ENCODE assay signal across 14 cellular contexts in the genomic region with DNA sequence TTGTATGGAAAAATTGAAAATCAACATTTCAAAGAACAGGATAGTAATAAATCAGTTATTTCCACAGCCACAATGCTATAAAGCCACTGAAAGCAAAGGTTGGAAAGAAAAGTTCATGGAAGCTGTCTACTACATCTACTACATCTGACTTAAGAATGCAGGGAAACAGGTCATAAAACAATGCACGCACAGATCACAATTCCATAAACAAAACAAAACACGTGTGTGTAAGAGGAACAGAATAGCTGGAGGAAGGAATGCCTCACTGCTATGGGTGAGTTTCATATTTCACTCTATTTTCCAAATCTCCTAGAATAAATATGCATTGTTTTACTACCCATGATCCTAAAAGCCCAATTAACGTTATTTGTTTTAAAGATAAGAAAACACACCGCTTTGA.
DNase-seq lines count a peak whose midpoint lies in the region; ATAC-seq and TF ChIP-seq lines count a peak whose summit lies in the region.
"Had no signal": no experiment of that assay in that cellular context is flagged by ENCODE, and none has a peak within 500 bp of the region (broad histone marks: within the 10 kb centered on the region; RNA-seq: fewer than 3 reads in every experiment).

No MANE protein-coding gene starts in this region.

- H2BK20ac ChIP-seq in IMR-90 (ENCODE audit: low read depth, low read length) = no peak overlapping the region

- no peak overlapping the region for H2BK15ac ChIP-seq in IMR-90 (ENCODE audit: low read depth, low read length)

- no CpG with 5 or more reads among the region's 4 CpGs for WGBS in IMR-90 (ENCODE audit: extremely low coverage in 2 of 2, insufficient read length in 1 of 2), 2 experiments

- TF ChIP-seq CTCF in BJ (IDR thresholded peaks at IDR 0.05; ENCODE audit: insufficient read depth, low read depth, low read length) (0 out of 2 replicates have a peak, but pooled peaks have one; percentile 22), IMR-90 (conservative IDR thresholded peaks at IDR 0.05; ENCODE audit: low read depth, low read length) (no peak)

- TF ChIP-seq POLR2A in IMR-90 (IDR thresholded peaks at IDR 0.05; ENCODE audit: low read depth, low read length) = no peak

- H3K4ac ChIP-seq in IMR-90 (ENCODE audit: low read depth, low read length) = no peak overlapping the region

- no peak overlapping the region for H3K4me2 ChIP-seq in IMR-90 (ENCODE audit: low read depth, low read length)
- H3K4me2 ChIP-seq: GM23338 had no signal

- no peak for TF ChIP-seq RAD21 in IMR-90 (IDR thresholded peaks at IDR 0.05; ENCODE audit: low read length)

- H3K9me1 ChIP-seq in IMR-90 (ENCODE audit: insufficient read depth, low read length) = no peaks in the 10 kb centered on the region

- no peak overlapping the region for H3K27ac ChIP-seq in IMR-90 (ENCODE audit: insufficient read depth, low read length)

- no peak overlapping the region for H2AK9ac ChIP-seq in IMR-90 (replicated peaks; ENCODE audit: low read depth, low read length, poor library complexity)

- no peak overlapping the region for H4K5ac ChIP-seq in IMR-90 (ENCODE audit: low read depth, low read length)

- POLR2A ChIA-PET in BJ (lab: Charles Lee) = no interaction called here
- POLR2A ChIA-PET in IMR-90 (lab: Charles Lee; ENCODE audit: unreplicated experiment) = no interaction called here

- H3K4me1 ChIP-seq in IMR-90 (ENCODE audit: control insufficient read depth, insufficient read depth, low read length) = no peaks in the 10 kb centered on the region

- no TSS peak for BruUV-seq in IMR-90 (replicated peaks; lab: Mats Ljungman, UMichigan)

- no peaks in the 10 kb centered on the region for H4K20me1 ChIP-seq in IMR-90 (ENCODE audit: insufficient read depth, low read length)

- no peak overlapping the region for H2AK5ac ChIP-seq in IMR-90 (ENCODE audit: low read depth, low read length)

- no peak overlapping the region for H3K14ac ChIP-seq in IMR-90 (replicated peaks; ENCODE audit: low read depth, low read length)

- H3K23ac ChIP-seq in IMR-90 (ENCODE audit: low read depth, low read length) = no peak overlapping the region

- H2AFZ ChIP-seq in IMR-90 (replicated peaks; ENCODE audit: low read length, poor library complexity) = no peak overlapping the region
- H2AFZ ChIP-seq: GM23338 had no signal

- H4K8ac ChIP-seq in IMR-90 (ENCODE audit: low read depth in 2 of 2, low read length in 2 of 2) = no peak overlapping the region

- no peak overlapping the region for H3K4me3 ChIP-seq in BJ (ENCODE audit: low read depth, low read length)
- H3K4me3 ChIP-seq in IMR-90 (ENCODE audit: insufficient read depth, low read depth, low read length) = no peak overlapping the region
- H3K4me3 ChIP-seq: GM23338 had no signal

- no peak overlapping the region for H3K9ac ChIP-seq in IMR-90 (ENCODE audit: low read depth, low read length)

- H3K18ac ChIP-seq in IMR-90 (ENCODE audit: low read depth, low read length) = no peak overlapping the region

- in situ Hi-C loops in IMR-90 (cut with MboI; ENCODE audit: low sequenced_read_pairs) = no loop called here

- H4K91ac ChIP-seq in IMR-90 (ENCODE audit: insufficient read depth, low read depth, low read length) = no peak overlapping the region

- 0 out of 4 replicates have a peak, but pooled peaks cover 0 to 3% of the 10 kb centered on the region in 2 experiments for H3K79me1 ChIP-seq in IMR-90 (ENCODE audit: low read depth in 1 of 2, low read length in 2 of 2)

- no peaks in the 10 kb centered on the region for H3K9me3 ChIP-seq in IMR-90 (ENCODE audit: control insufficient read depth, insufficient read depth, low read length)

- intact Hi-C loops in IMR-90 (cut with micrococcal nuclease) = no loop called here

- CTCF ChIA-PET in BJ (lab: Yijun Ruan, JAX) = no interaction called here
- CTCF ChIA-PET in IMR-90 (lab: Yijun Ruan, JAX) = no interaction called here

- no peak overlapping the region for H3K56ac ChIP-seq in IMR-90 (ENCODE audit: extremely low read depth, insufficient read depth, low read length)

- ATAC-seq in IMR-90 (ENCODE audit: low read depth) (0 out of 2 replicates have a peak, but pooled peaks have one; percentile 17), HG03571 (IDR thresholded peaks at IDR 0.05; ENCODE audit: unreplicated experiment) (no peak)
- ATAC-seq: GM23338 had no signal

- DNase-seq in BJ (ENCODE audit: low read depth) = peak; percentile 37
- DNase-seq in IMR-90 = no peak
- peak; percentile 34 for DNase-seq in dermis blood vessel endothelial cell
- DNase-seq in fibroblast of peridontal ligament (ENCODE audit: extremely low read depth) = peak; percentile 20
- DNase-seq in stimulated activated CD4-positive, alpha-beta T cell treated with anti-CD3 and anti-CD28 coated beads, Interleukin-12 subunit alpha, Interleukin-12 subunit beta, amount 100 ng/mL, for 4 hours = no peak
- no peak for DNase-seq in SHP77 (lab: John Stamatoyannopoulos, UW)
- DNase-seq: ACHN; C1 segment of cervical spinal cord; Calu3; CD4-positive, alpha-beta T cell; DMS 273 treated with DMSO at 0.1 percent for 48 hours; H7 had no signal

- dilution Hi-C loops in IMR-90 (cut with HindIII; ENCODE audit: low sequenced_read_pairs, unreplicated experiment) = no loop called here

- H2BK120ac ChIP-seq in IMR-90 (ENCODE audit: low read depth, low read length) = no peak overlapping the region

- H3K27me3 ChIP-seq in BJ (ENCODE audit: control insufficient read depth, insufficient read depth, low read length) (no peaks in the 10 kb centered on the region), IMR-90 (ENCODE audit: control insufficient read depth, insufficient read depth, low read length) (no peaks in the 10 kb centered on the region)

- H3K36me3 ChIP-seq in BJ (ENCODE audit: control insufficient read depth, insufficient read depth, low read length) = peaks cover 12% of the 10 kb centered on the region
- peaks cover 36% of the 10 kb centered on the region for H3K36me3 ChIP-seq in IMR-90 (ENCODE audit: control insufficient read depth, insufficient read depth, low read length)

- no peak overlapping the region for H2BK5ac ChIP-seq in IMR-90 (ENCODE audit: low read depth, low read length, poor library complexity, severe bottlenecking)

TF ChIP-seq in IMR-90, 13 proteins besides CTCF, POLR2A, EP300 and RAD21:
- no peak for TF ChIP-seq RFX5 (IDR thresholded peaks at IDR 0.05; ENCODE audit: low read depth, low read length)
- TF ChIP-seq CHD1 (IDR thresholded peaks at IDR 0.05; ENCODE audit: low read depth, low read length) = no peak
- TF ChIP-seq MXI1 (IDR thresholded peaks at IDR 0.05; ENCODE audit: borderline replicate concordance, low read depth, low read length) = no peak
- no peak for TF ChIP-seq FOS (IDR thresholded peaks at IDR 0.05; ENCODE audit: low read depth, low read length)
- no peak for TF ChIP-seq MAZ (IDR thresholded peaks at IDR 0.05; ENCODE audit: borderline replicate concordance, low read depth, low read length)
- TF ChIP-seq RCOR1 (IDR thresholded peaks at IDR 0.05; ENCODE audit: insufficient replicate concordance, low read length) = no peak
- no peak for TF ChIP-seq CEBPB (IDR thresholded peaks at IDR 0.05; ENCODE audit: low read depth, low read length)
- no peak for TF ChIP-seq MAFK (IDR thresholded peaks at IDR 0.05; ENCODE audit: low read depth, low read length)
- TF ChIP-seq, protein P1, sequence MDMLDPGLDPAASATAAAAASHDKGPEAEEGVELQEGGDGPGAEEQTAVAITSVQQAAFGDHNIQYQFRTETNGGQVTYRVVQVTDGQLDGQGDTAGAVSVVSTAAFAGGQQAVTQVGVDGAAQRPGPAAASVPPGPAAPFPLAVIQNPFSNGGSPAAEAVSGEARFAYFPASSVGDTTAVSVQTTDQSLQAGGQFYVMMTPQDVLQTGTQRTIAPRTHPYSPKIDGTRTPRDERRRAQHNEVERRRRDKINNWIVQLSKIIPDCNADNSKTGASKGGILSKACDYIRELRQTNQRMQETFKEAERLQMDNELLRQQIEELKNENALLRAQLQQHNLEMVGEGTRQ (IDR thresholded peaks at IDR 0.05; ENCODE audit: low read depth, low read length) = no peak
- TF ChIP-seq, protein P2, sequence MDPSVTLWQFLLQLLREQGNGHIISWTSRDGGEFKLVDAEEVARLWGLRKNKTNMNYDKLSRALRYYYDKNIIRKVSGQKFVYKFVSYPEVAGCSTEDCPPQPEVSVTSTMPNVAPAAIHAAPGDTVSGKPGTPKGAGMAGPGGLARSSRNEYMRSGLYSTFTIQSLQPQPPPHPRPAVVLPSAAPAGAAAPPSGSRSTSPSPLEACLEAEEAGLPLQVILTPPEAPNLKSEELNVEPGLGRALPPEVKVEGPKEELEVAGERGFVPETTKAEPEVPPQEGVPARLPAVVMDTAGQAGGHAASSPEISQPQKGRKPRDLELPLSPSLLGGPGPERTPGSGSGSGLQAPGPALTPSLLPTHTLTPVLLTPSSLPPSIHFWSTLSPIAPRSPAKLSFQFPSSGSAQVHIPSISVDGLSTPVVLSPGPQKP (IDR thresholded peaks at IDR 0.05; ENCODE audit: borderline replicate concordance, low read depth, low read length) = no peak
- TF ChIP-seq BHLHE40 (IDR thresholded peaks at IDR 0.05; ENCODE audit: low read depth, low read length) = no peak
- no peak for TF ChIP-seq SMC3 (IDR thresholded peaks at IDR 0.05; ENCODE audit: low read depth, low read length)
- no peak for TF ChIP-seq NFE2L2 (IDR thresholded peaks at IDR 0.05; ENCODE audit: low read depth, low read length)

Comparison
In these comparisons a context has a peak if more than half of its experiments do, and no peak if none do; other contexts are left out.
1. DNase-seq: peak in BJ (single experiment), dermis blood vessel endothelial cell (single experiment) and fibroblast of peridontal ligament (single experiment); none in IMR-90 (single experiment), stimulated activated CD4-positive, alpha-beta T cell treated with anti-CD3 and anti-CD28 coated beads, Interleukin-12 subunit alpha, Interleukin-12 subunit beta, amount 100 ng/mL, for 4 hours (single experiment) and SHP77 (0 of 2).